In genomic region chr19:3243851-3244700, GRCh38 we compare ENCODE assay signal across 9 cellular contexts. TPM values are rescaled to one million over a fixed set of nuclear protein-coding genes. Genes with fewer than 3 reads are reported as not detected.
DNase-seq lines count a peak whose midpoint lies in the region; ATAC-seq and TF ChIP-seq lines count a peak whose summit lies in the region.
"Had no signal": no experiment of that assay in that cellular context is flagged by ENCODE, and none has a peak within 500 bp of the region (broad histone marks: within the 10 kb centered on the region; RNA-seq: fewer than 3 reads in every experiment).

No MANE protein-coding gene starts in this region.

- peaks cover 0 to 8% of the 10 kb centered on the region in 2 donors for H3K27me3 Mint-ChIP-seq in T-cell
- H3K27me3 Mint-ChIP-seq in naive thymus-derived CD4-positive, alpha-beta T cell: peaks cover 0 to 15% (median 6%) of the 10 kb centered on the region in 5 donors

- in situ Hi-C loops in brain microvascular endothelial cell (cut with HindIII; ENCODE audit: low pct_ligation_motif_present, low sequenced_read_pairs): no loop called here

- CTCF ChIA-PET in T-cell (lab: Charles Lee): no interaction called here
- CTCF ChIA-PET in naive thymus-derived CD4-positive, alpha-beta T cell (lab: Charles Lee): no interaction called here

- no peaks in the 10 kb centered on the region for H3K9me3 ChIP-seq in naive thymus-derived CD4-positive, alpha-beta T cell (ENCODE audit: control insufficient read depth in 2 of 3, low read length in 3 of 3)
- H3K9me3 ChIP-seq: Peyer's patch had no signal

- no peak overlapping the region for H3K4me3 ChIP-seq in HFF-Myc (replicated peaks; ENCODE audit: low read depth, low read length)
- no peak overlapping the region for H3K4me3 ChIP-seq in brain microvascular endothelial cell (ENCODE audit: low read depth, low read length)
- no peak overlapping the region for H3K4me3 ChIP-seq in naive thymus-derived CD4-positive, alpha-beta T cell (ENCODE audit: low read length)
- H3K4me3 ChIP-seq: Peyer's patch had no signal

- no peaks in the 10 kb centered on the region for H3K36me3 ChIP-seq in brain microvascular endothelial cell (replicated peaks)
- H3K36me3 ChIP-seq in naive thymus-derived CD4-positive, alpha-beta T cell (ENCODE audit: control insufficient read depth in 2 of 3, insufficient read depth in 3 of 3, low read length in 3 of 3): no peaks in the 10 kb centered on the region
- H3K36me3 ChIP-seq: Peyer's patch had no signal

- ATAC-seq in T-cell (replicated peaks in 1 of 4) (peak in 1 of 4 experiments; percentile 29), HG03571 (IDR thresholded peaks at IDR 0.05; ENCODE audit: unreplicated experiment) (no peak), GM19324 (IDR thresholded peaks at IDR 0.05; ENCODE audit: low FRiP score, unreplicated experiment) (no peak), HG02973 (IDR thresholded peaks at IDR 0.05; ENCODE audit: unreplicated experiment) (no peak)
- ATAC-seq in naive thymus-derived CD4-positive, alpha-beta T cell: peak; percentile 42

- intact Hi-C loops in naive thymus-derived CD4-positive, alpha-beta T cell (cut with micrococcal nuclease): no loop called here

- H3K27me3 ChIP-seq in brain microvascular endothelial cell (replicated peaks): no peaks in the 10 kb centered on the region
- no peaks in the 10 kb centered on the region for H3K27me3 ChIP-seq in naive thymus-derived CD4-positive, alpha-beta T cell (ENCODE audit: control insufficient read depth in 2 of 2, insufficient read depth in 2 of 2, low read length in 2 of 2)
- H3K27me3 ChIP-seq: Peyer's patch had no signal

- H3K4me1 Mint-ChIP-seq in T-cell: no peaks in the 10 kb centered on the region
- H3K4me1 Mint-ChIP-seq in naive thymus-derived CD4-positive, alpha-beta T cell: no peaks in the 10 kb centered on the region

- no peaks in the 10 kb centered on the region for H3K36me3 Mint-ChIP-seq in T-cell
- H3K36me3 Mint-ChIP-seq in naive thymus-derived CD4-positive, alpha-beta T cell: no peaks in the 10 kb centered on the region

- no peaks in the 10 kb centered on the region for H3K4me1 ChIP-seq in naive thymus-derived CD4-positive, alpha-beta T cell (ENCODE audit: control insufficient read depth in 2 of 2, insufficient read depth in 2 of 2, low read length in 2 of 2)
- H3K4me1 ChIP-seq: Peyer's patch had no signal

- TF ChIP-seq CTCF in HFF-Myc (IDR thresholded peaks at IDR 0.05; ENCODE audit: low read depth, low read length, missing control alignments): no peak
- no peak for TF ChIP-seq CTCF in brain microvascular endothelial cell (IDR thresholded peaks at IDR 0.05; ENCODE audit: low read depth, low read length, missing control alignments)

- no peaks in the 10 kb centered on the region for H3K9me3 Mint-ChIP-seq in T-cell
- H3K9me3 Mint-ChIP-seq in naive thymus-derived CD4-positive, alpha-beta T cell: peaks cover 0 to 2% (median 0%) of the 10 kb centered on the region in 11 donors

- POLR2A ChIA-PET in T-cell (lab: Charles Lee): no interaction called here
- POLR2A ChIA-PET in naive thymus-derived CD4-positive, alpha-beta T cell (lab: Charles Lee): no interaction called here

- no peak overlapping the region for H3K4me3 Mint-ChIP-seq in T-cell
- H3K4me3 Mint-ChIP-seq in naive thymus-derived CD4-positive, alpha-beta T cell: no peak overlapping the region

- peak; percentile 37 for DNase-seq in HFF-Myc (ENCODE audit: extremely low read depth, low read depth)
- peak in 27 of 34 experiments; percentile 2 to 55 (median 37) for DNase-seq in T-cell
- peak; percentile 43 for DNase-seq in brain microvascular endothelial cell
- peak in 8 of 9 donors; percentile 17 to 62 (median 44) for DNase-seq in naive thymus-derived CD4-positive, alpha-beta T cell
- no peak for DNase-seq in epidermal melanocyte (ENCODE audit: insufficient read length, low spot score)

- no peak overlapping the region for H3K27ac ChIP-seq in brain microvascular endothelial cell
- no peak overlapping the region for H3K27ac ChIP-seq in naive thymus-derived CD4-positive, alpha-beta T cell (ENCODE audit: low read depth, low read length)
- H3K27ac ChIP-seq: Peyer's patch had no signal

- H3K27ac Mint-ChIP-seq in T-cell: no peak overlapping the region
- H3K27ac Mint-ChIP-seq in naive thymus-derived CD4-positive, alpha-beta T cell: no peak overlapping the region

RNA-seq across cellular contexts. Expression of gene CELF5, which starts 19.6 kb away (rescaled TPM):
- total RNA-seq in T-cell: 1 to 10 TPM in 1 of 5 donors, under 1 TPM in 3, not detected in 1; 0.23 to 1.9 (median 0.39) TPM
- total RNA-seq in naive thymus-derived CD4-positive, alpha-beta T cell: under 1 TPM; 0.16 to 0.27 (median 0.17) TPM
- not detected for polyA plus RNA-seq in naive thymus-derived CD4-positive, alpha-beta T cell
- total RNA-seq: Peyer's patch had no signal

RNA-seq across cellular contexts. Expression of gene NCLN, which starts 58.3 kb away (rescaled TPM):
- total RNA-seq in T-cell: 10 to 100 TPM; 47.2 to 69.5 (median 61.0) TPM
- total RNA-seq in naive thymus-derived CD4-positive, alpha-beta T cell: 10 to 100 TPM; 45.4 to 64.7 (median 53.7) TPM
- polyA plus RNA-seq in naive thymus-derived CD4-positive, alpha-beta T cell: 10 to 100 TPM; 19.9 to 48.1 TPM
